ENCODE assay signal across 36 cellular contexts in the genomic region with DNA sequence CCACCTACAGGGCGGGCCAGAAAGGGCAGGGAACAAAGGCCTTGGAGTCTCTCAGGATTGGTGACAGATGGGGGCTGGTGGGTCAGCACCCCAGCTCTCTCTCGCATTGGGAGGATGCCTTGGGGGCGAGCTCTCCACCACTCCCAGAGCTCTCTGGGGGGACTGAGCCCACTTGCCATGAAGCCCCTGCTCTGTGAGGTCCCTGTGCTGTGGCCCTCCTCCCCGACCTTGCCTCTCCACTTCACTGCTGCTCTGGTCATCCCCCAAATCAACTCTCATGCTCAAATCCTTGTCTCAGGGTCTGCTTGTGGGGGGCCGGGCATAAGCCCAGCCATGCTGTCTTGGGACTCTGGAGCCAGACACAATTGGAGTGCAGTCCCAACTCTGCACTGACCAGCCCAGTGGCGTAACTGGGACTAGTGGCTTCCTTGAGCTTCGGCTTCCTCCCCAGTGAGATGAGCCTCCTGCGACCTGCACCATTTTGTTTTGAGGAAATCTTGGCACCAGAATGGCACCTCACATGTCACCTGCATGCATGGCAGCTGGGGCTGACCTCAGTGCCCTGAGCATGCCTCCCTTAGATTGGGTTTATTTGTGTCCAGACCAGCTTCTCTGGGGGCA.
"Had no signal": no experiment of that assay in that cellular context is flagged by ENCODE, and none has a peak within 500 bp of the region (broad histone marks: within the 10 kb centered on the region; RNA-seq: fewer than 3 reads in every experiment).

No MANE protein-coding gene starts in this region.

- H3K36me3 Mint-ChIP-seq: activated CD8-positive, alpha-beta memory T cell treated with anti-CD3 and anti-CD28 coated beads, Interleukin-2, amount 10 ng/mL, durations not matched to agents 7 days and 5 days; activated naive CD8-positive, alpha-beta T cell; brain; immature natural killer cell; naive thymus-derived CD8-positive, alpha-beta T cell; stimulated activated memory B cell treated with anti-CD40 and anti-IgM and Interleukin-4, amounts not matched to agents 10 μg/mL and 1 μg/mL and 100 μg/mL, for 72 hours had no signal

- H3K9me3 ChIP-seq: ascending aorta, heart left ventricle, neutrophil, ovary, prostate gland, thyroid gland, upper lobe of left lung had no signal

- H3K4me1 ChIP-seq: ascending aorta, heart left ventricle, prostate gland, thyroid gland had no signal

- H3K27me3 ChIP-seq: ascending aorta, cardiac muscle cell, ovary, thyroid gland, upper lobe of left lung had no signal

- H3K9me3 Mint-ChIP-seq: activated T-helper 2 cell treated with anti-CD3 and anti-CD28 coated beads, Interferon-gamma antibody, Interleukin-2, Interleukin-4, amounts not matched to agents 10 μg/mL and 5 μg/mL and 100 μg/mL, durations not matched to agents 14 hours and 24 hours and 36 hours; immature natural killer cell; naive thymus-derived CD8-positive, alpha-beta T cell; stimulated activated memory B cell treated with anti-CD40 and anti-IgM and Interleukin-4, amounts not matched to agents 10 μg/mL and 1 μg/mL and 100 μg/mL, for 72 hours; stimulated activated naive CD8-positive, alpha-beta T cell treated with anti-CD3 and anti-CD28 coated beads, Interleukin-15, amount 100 ng/mL, for 72 hours; T-helper 2 cell treated with Interferon-gamma antibody and Interleukin-4, amounts not matched to agents 5 μg/mL and 100 μg/mL, for 36 hours had no signal

- H3K27ac Mint-ChIP-seq: activated CD4-positive, alpha-beta T cell treated with anti-CD3 and anti-CD28 coated beads for 36 hours; activated CD8-positive, alpha-beta memory T cell treated with anti-CD3 and anti-CD28 coated beads, Interleukin-2, amount 10 ng/mL, durations not matched to agents 7 days and 5 days; activated CD8-positive, alpha-beta T cell treated with anti-CD3 and anti-CD28 coated beads, Interleukin-2, amount 10 ng/mL, durations not matched to agents 7 days and 5 days; activated naive CD8-positive, alpha-beta T cell; activated T-helper 2 cell treated with anti-CD3 and anti-CD28 coated beads, Interferon-gamma antibody, Interleukin-2, Interleukin-4, amounts not matched to agents 10 μg/mL and 5 μg/mL and 100 μg/mL, durations not matched to agents 14 hours and 24 hours and 36 hours; brain; immature natural killer cell; naive thymus-derived CD8-positive, alpha-beta T cell; stimulated activated memory B cell treated with anti-CD40 and anti-IgM and Interleukin-4, amounts not matched to agents 10 μg/mL and 1 μg/mL and 100 μg/mL, for 72 hours; stimulated activated naive CD8-positive, alpha-beta T cell treated with anti-CD3 and anti-CD28 coated beads, Interleukin-15, amount 100 ng/mL, for 72 hours; T-helper 2 cell treated with Interferon-gamma antibody and Interleukin-4, amounts not matched to agents 5 μg/mL and 100 μg/mL, for 36 hours had no signal

- H3K4me1 Mint-ChIP-seq: brain; immature natural killer cell; stimulated activated memory B cell treated with anti-CD40 and anti-IgM and Interleukin-4, amounts not matched to agents 10 μg/mL and 1 μg/mL and 100 μg/mL, for 72 hours; stimulated activated naive CD8-positive, alpha-beta T cell treated with anti-CD3 and anti-CD28 coated beads, Interleukin-15, amount 100 ng/mL, for 72 hours had no signal

- ATAC-seq: activated CD4-positive, alpha-beta T cell treated with anti-CD3 and anti-CD28 coated beads for 36 hours; activated CD8-positive, alpha-beta memory T cell treated with anti-CD3 and anti-CD28 coated beads, Interleukin-2, amount 10 ng/mL, durations not matched to agents 7 days and 5 days; activated CD8-positive, alpha-beta T cell treated with anti-CD3 and anti-CD28 coated beads, Interleukin-2, amount 10 ng/mL, durations not matched to agents 7 days and 5 days; heart left ventricle; naive thymus-derived CD8-positive, alpha-beta T cell; sciatic nerve; stimulated activated memory B cell treated with anti-CD40 and anti-IgM and Interleukin-4, amounts not matched to agents 10 μg/mL and 1 μg/mL and 100 μg/mL, for 72 hours; stimulated activated naive CD8-positive, alpha-beta T cell treated with anti-CD3 and anti-CD28 coated beads, Interleukin-15, amount 100 ng/mL, for 72 hours had no signal

- FAIRE-seq: small intestine had no signal

- H3K4me3 ChIP-seq: ascending aorta, cardiac muscle cell, coronary artery, dorsolateral prefrontal cortex, heart left ventricle, ovary, prostate gland, thyroid gland, upper lobe of left lung had no signal

- DNase-seq: activated CD4-positive, alpha-beta T cell treated with anti-CD3 and anti-CD28 coated beads for 36 hours; activated CD4-positive, CD25-positive, alpha-beta regulatory T cell; activated CD8-positive, alpha-beta memory T cell treated with anti-CD3 and anti-CD28 coated beads, Interleukin-2, amount 10 ng/mL, durations not matched to agents 7 days and 5 days; activated CD8-positive, alpha-beta T cell treated with anti-CD3 and anti-CD28 coated beads, Interleukin-2, amount 10 ng/mL, durations not matched to agents 7 days and 5 days; activated naive CD4-positive, alpha-beta T cell treated with Interleukin-2 at 50 U/mL for 16 hours; activated T-cell treated with anti-CD3 and anti-CD28 coated beads, Interleukin-2, amount 50 U/mL, for 48 hours; cerebellar nuclear complex; effector memory CD4-positive, alpha-beta T cell; heart left ventricle; hypothalamus; immature natural killer cell; midbrain; ovary; retina; small intestine; stimulated activated CD4-positive, alpha-beta T cell treated with anti-CD3 and anti-CD28 coated beads, Interleukin-1b, Interleukin-23, amount 100 ng/mL, for 48 hours; stimulated activated CD4-positive, alpha-beta T cell treated with anti-CD3 and anti-CD28 coated beads, Interleukin-4, amount 100 ng/mL, for 4 hours; stimulated activated CD8-positive, alpha-beta memory T cell treated with anti-CD3 and anti-CD28 coated beads, Interleukin-4, amount 100 ng/mL, for 48 hours; stimulated activated naive CD8-positive, alpha-beta T cell treated with anti-CD3 and anti-CD28 coated beads, Interleukin-15, amount 100 ng/mL, for 72 hours; substantia nigra; T-helper 1 cell; thyroid gland; upper lobe of left lung had no signal

- H3K27ac ChIP-seq: ascending aorta, cardiac muscle cell, coronary artery, dorsolateral prefrontal cortex, heart left ventricle, neutrophil, ovary, prostate gland, thyroid gland had no signal

- H3K36me3 ChIP-seq: ascending aorta, cardiac muscle cell, heart left ventricle, neutrophil, ovary, prostate gland, thyroid gland, upper lobe of left lung had no signal

- H3K4me3 Mint-ChIP-seq: activated CD4-positive, alpha-beta T cell treated with anti-CD3 and anti-CD28 coated beads for 36 hours; activated CD8-positive, alpha-beta memory T cell treated with anti-CD3 and anti-CD28 coated beads, Interleukin-2, amount 10 ng/mL, durations not matched to agents 7 days and 5 days; activated CD8-positive, alpha-beta T cell treated with anti-CD3 and anti-CD28 coated beads, Interleukin-2, amount 10 ng/mL, durations not matched to agents 7 days and 5 days; activated naive CD8-positive, alpha-beta T cell; brain; immature natural killer cell; naive thymus-derived CD8-positive, alpha-beta T cell; stimulated activated memory B cell treated with anti-CD40 and anti-IgM and Interleukin-4, amounts not matched to agents 10 μg/mL and 1 μg/mL and 100 μg/mL, for 72 hours; stimulated activated naive CD8-positive, alpha-beta T cell treated with anti-CD3 and anti-CD28 coated beads, Interleukin-15, amount 100 ng/mL, for 72 hours; T-helper 2 cell treated with Interferon-gamma antibody and Interleukin-4, amounts not matched to agents 5 μg/mL and 100 μg/mL, for 36 hours had no signal

- H3K27me3 Mint-ChIP-seq: activated CD4-positive, alpha-beta T cell treated with anti-CD3 and anti-CD28 coated beads for 36 hours had no signal
